Comparison of ENCODE assay signal across 11 cellular contexts in the genomic region with DNA sequence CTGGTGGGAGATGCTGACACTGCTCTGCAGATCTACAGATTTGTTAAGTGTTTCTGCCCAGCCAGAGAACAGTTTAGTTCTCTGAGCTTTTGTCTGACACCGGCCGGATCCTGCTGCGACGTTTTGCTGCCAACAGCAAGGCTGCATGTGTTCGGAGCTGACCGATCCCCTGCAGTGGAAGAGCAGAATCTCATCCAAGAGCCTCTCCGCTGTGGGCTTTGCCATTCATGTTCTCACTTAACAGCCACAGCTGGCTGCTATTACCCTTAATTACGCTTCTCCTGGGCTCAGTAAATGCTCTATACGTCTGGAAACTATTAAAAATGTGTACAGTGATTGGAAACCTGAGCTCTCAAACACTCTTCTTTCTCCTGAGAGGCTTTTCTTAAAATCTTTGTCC.
DNase-seq lines count a peak whose midpoint lies in the region; ATAC-seq, FAIRE-seq and TF ChIP-seq lines count a peak whose summit lies in the region.
"Had no signal": no experiment of that assay in that cellular context is flagged by ENCODE, and none has a peak within 500 bp of the region (broad histone marks: within the 10 kb centered on the region; RNA-seq: fewer than 3 reads in every experiment).

No MANE protein-coding gene starts in this region.

- no peak for TF ChIP-seq EP300 in HepG2 (IDR thresholded peaks at IDR 0.05; ENCODE audit: low read depth in 2 of 2, low read length in 2 of 2)
- TF ChIP-seq EP300 in HepG2 (CRISPR knock-in tag; IDR thresholded peaks at IDR 0.05; ENCODE audit: borderline replicate concordance), result no peak

- H3K79me2 ChIP-seq in smooth muscle cell (ENCODE audit: low read depth) (peaks cover 7% of the 10 kb centered on the region), HepG2 (ENCODE audit: insufficient read depth, low read length) (no peaks in the 10 kb centered on the region)

- TF ChIP-seq POLR2A in HepG2 (IDR thresholded peaks at IDR 0.05; ENCODE audit: insufficient read depth in 1 of 2, low read depth in 2 of 2, low read length in 2 of 2), result no peak

- no peak for FAIRE-seq in HepG2 (lab: Jason Lieb, UNC)

- H3K9ac ChIP-seq in smooth muscle cell (ENCODE audit: low read depth) (no peak overlapping the region), HepG2 (ENCODE audit: insufficient read depth, low read depth, low read length) (no peak overlapping the region)

- 60% methylated on average over 9 of the region's 9 CpGs for WGBS in smooth muscle cell (ENCODE audit: low lambda C conversion rate)
- WGBS in HepG2 (ENCODE audit: low lambda C conversion rate), result 98% methylated on average over 5 of the region's 9 CpGs

- H3K9me3 Mint-ChIP-seq in activated CD4-positive, alpha-beta memory T cell treated with anti-CD3 and anti-CD28 coated beads for 36 hours, result no peaks in the 10 kb centered on the region
- H3K9me3 Mint-ChIP-seq: T-cell had no signal

- no peak overlapping the region for H2AFZ ChIP-seq in smooth muscle cell (ENCODE audit: low read depth)
- H2AFZ ChIP-seq in HepG2 (ENCODE audit: low read length), result no peak overlapping the region

- no peak overlapping the region for H3K4me3 ChIP-seq in RWPE2 (ENCODE audit: severe bottlenecking)
- H3K4me3 ChIP-seq in smooth muscle cell, result no peak overlapping the region
- no peak overlapping the region for H3K4me3 ChIP-seq in HepG2 (replicated peaks in 1 of 3; ENCODE audit: insufficient read depth in 1 of 3, low read depth in 2 of 3, low read length in 3 of 3)

- H3K27me3 Mint-ChIP-seq in activated CD4-positive, alpha-beta memory T cell treated with anti-CD3 and anti-CD28 coated beads for 36 hours, result no peaks in the 10 kb centered on the region
- H3K27me3 Mint-ChIP-seq: T-cell had no signal

- TF ChIP-seq CTCF in RWPE2 (IDR thresholded peaks at IDR 0.05; ENCODE audit: poor library complexity, severe bottlenecking), result no peak
- no peak for TF ChIP-seq CTCF in smooth muscle cell (IDR thresholded peaks at IDR 0.05; ENCODE audit: borderline replicate concordance, insufficient read depth, poor library complexity, severe bottlenecking)
- TF ChIP-seq CTCF in HepG2 (CRISPR knock-in tag; IDR thresholded peaks at IDR 0.05), result no peak

- H3F3A ChIP-seq in smooth muscle cell (ENCODE audit: low read depth), result peaks cover 19% of the 10 kb centered on the region

- POLR2A ChIA-PET in activated CD4-positive, alpha-beta memory T cell treated with anti-CD3 and anti-CD28 coated beads for 36 hours (lab: Charles Lee), result no interaction called here
- POLR2A ChIA-PET in HepG2 (lab: Yijun Ruan, JAX), result interaction anchor here (1.4 kb wide), 1 partner anchor 16 kb away, joined by 4 read pairs; no protein-coding TSS in a partner anchor

- no peak overlapping the region for H3K27ac Mint-ChIP-seq in activated CD4-positive, alpha-beta memory T cell treated with anti-CD3 and anti-CD28 coated beads for 36 hours
- H3K27ac Mint-ChIP-seq: T-cell had no signal

- H3K27me3 ChIP-seq in RWPE2 (ENCODE audit: insufficient read depth, poor library complexity, severe bottlenecking) (no peaks in the 10 kb centered on the region), smooth muscle cell (ENCODE audit: low read depth) (no peaks in the 10 kb centered on the region), HepG2 (ENCODE audit: control insufficient read depth in 1 of 2, insufficient read depth in 2 of 2, low read length in 2 of 2) (no peaks in the 10 kb centered on the region)
- H3K27me3 ChIP-seq: brain microvascular endothelial cell had no signal

- H4K20me1 ChIP-seq in smooth muscle cell (ENCODE audit: low read depth), result peaks cover 57% of the 10 kb centered on the region
- no peaks in the 10 kb centered on the region for H4K20me1 ChIP-seq in HepG2 (ENCODE audit: insufficient read depth, low read length)

- no peaks in the 10 kb centered on the region for H3K4me1 Mint-ChIP-seq in activated CD4-positive, alpha-beta memory T cell treated with anti-CD3 and anti-CD28 coated beads for 36 hours (ENCODE audit: low read depth)
- H3K4me1 Mint-ChIP-seq: T-cell had no signal

- no peaks in the 10 kb centered on the region for H3K36me3 Mint-ChIP-seq in activated CD4-positive, alpha-beta memory T cell treated with anti-CD3 and anti-CD28 coated beads for 36 hours
- H3K36me3 Mint-ChIP-seq: T-cell had no signal

- DNase-seq in NCI-H146 (lab: John Stamatoyannopoulos, UW) (peak; percentile 90), RWPE2 (ENCODE audit: low spot score) (no peak), left cardiac atrium (no peak), smooth muscle cell (lab: John Stamatoyannopoulos, UW; ENCODE audit: unreplicated experiment) (no peak), HepG2 (ENCODE audit: low spot score) (no peak)
- DNase-seq in activated CD4-positive, alpha-beta memory T cell treated with anti-CD3 and anti-CD28 coated beads for 36 hours, result no peak
- DNase-seq: brain microvascular endothelial cell, retina, T-cell had no signal

- H3K36me3 ChIP-seq in RWPE2 (ENCODE audit: low read depth) (peaks cover 99% of the 10 kb centered on the region), smooth muscle cell (ENCODE audit: low read depth) (peaks cover 5% of the 10 kb centered on the region), HepG2 (replicated peaks in 1 of 2; ENCODE audit: control insufficient read depth in 1 of 2, insufficient read depth in 2 of 2, low read length in 2 of 2) (peaks cover 5 to 15% of the 10 kb centered on the region in 2 experiments)

- intact Hi-C loops in left cardiac atrium (cut with DNase I), result no loop called here
- intact Hi-C loops in activated CD4-positive, alpha-beta memory T cell treated with anti-CD3 and anti-CD28 coated beads for 36 hours (cut with micrococcal nuclease), result no loop called here
- intact Hi-C loops in HepG2 (cut with micrococcal nuclease; ENCODE audit: unreplicated experiment), result no loop called here

- H3K4me2 ChIP-seq in smooth muscle cell (no peak overlapping the region), HepG2 (ENCODE audit: low read depth, low read length) (no peak overlapping the region)

- CTCF ChIA-PET in activated CD4-positive, alpha-beta memory T cell treated with anti-CD3 and anti-CD28 coated beads for 36 hours (lab: Charles Lee), result no interaction called here
- CTCF ChIA-PET in HepG2 (lab: Yijun Ruan, JAX; ENCODE audit: low intra/inter-chr PET ratio, low total read pairs), result no interaction called here

- ATAC-seq in RWPE2 (ENCODE audit: low read depth) (no peak), left cardiac atrium (peak; percentile 15 to 45), HG02981 (IDR thresholded peaks at IDR 0.05; ENCODE audit: unreplicated experiment) (no peak), HepG2 (no peak)
- ATAC-seq: left lobe of liver, T-cell had no signal

- H3K27ac ChIP-seq in RWPE2 (ENCODE audit: poor library complexity, severe bottlenecking) (peak overlapping the region; percentile 10), smooth muscle cell (ENCODE audit: low read depth) (peak overlapping the region; percentile 62), HepG2 (ENCODE audit: extremely low read length, insufficient read depth, low read length) (no peak overlapping the region)
- H3K27ac ChIP-seq: brain microvascular endothelial cell had no signal

- H3K4me3 Mint-ChIP-seq in activated CD4-positive, alpha-beta memory T cell treated with anti-CD3 and anti-CD28 coated beads for 36 hours, result no peak overlapping the region
- H3K4me3 Mint-ChIP-seq: T-cell had no signal

- in situ Hi-C loops in HepG2 (cut with HindIII; ENCODE audit: extremely low pct_ligation_motif_present, low pct_unique_long_range_greater_than_20kb), result no loop called here

- BruUV-seq in HepG2 (replicated peaks; lab: Mats Ljungman, UMichigan), result no TSS peak

- TF ChIP-seq RAD21 in HepG2 (CRISPR knock-in tag; IDR thresholded peaks at IDR 0.05), result no peak

- no peaks in the 10 kb centered on the region for H3K4me1 ChIP-seq in RWPE2 (ENCODE audit: insufficient read depth, poor library complexity, severe bottlenecking)
- H3K4me1 ChIP-seq in smooth muscle cell (ENCODE audit: low read depth), result peaks cover 16% of the 10 kb centered on the region
- H3K4me1 ChIP-seq in HepG2 (ENCODE audit: insufficient read depth, low read length), result peaks cover 26% of the 10 kb centered on the region

- H3K9me3 ChIP-seq in RWPE2 (ENCODE audit: severe bottlenecking) (no peaks in the 10 kb centered on the region), smooth muscle cell (replicated peaks; ENCODE audit: low read depth) (no peaks in the 10 kb centered on the region), HepG2 (ENCODE audit: low read length) (no peaks in the 10 kb centered on the region)

TF ChIP-seq in HepG2, 621 proteins besides CTCF, POLR2A, EP300 and RAD21 (continues in another document):
- TF ChIP-seq SNAPC5 (CRISPR knock-in tag; IDR thresholded peaks at IDR 0.05; ENCODE audit: borderline replicate concordance) (no peak), PITX1 (CRISPR knock-in tag; IDR thresholded peaks at IDR 0.05) (no peak), ZNF782 (CRISPR knock-in tag; IDR thresholded peaks at IDR 0.05; ENCODE audit: borderline replicate concordance) (no peak), CBFB (CRISPR knock-in tag; IDR thresholded peaks at IDR 0.05) (no peak)
- TF ChIP-seq, protein P1, sequence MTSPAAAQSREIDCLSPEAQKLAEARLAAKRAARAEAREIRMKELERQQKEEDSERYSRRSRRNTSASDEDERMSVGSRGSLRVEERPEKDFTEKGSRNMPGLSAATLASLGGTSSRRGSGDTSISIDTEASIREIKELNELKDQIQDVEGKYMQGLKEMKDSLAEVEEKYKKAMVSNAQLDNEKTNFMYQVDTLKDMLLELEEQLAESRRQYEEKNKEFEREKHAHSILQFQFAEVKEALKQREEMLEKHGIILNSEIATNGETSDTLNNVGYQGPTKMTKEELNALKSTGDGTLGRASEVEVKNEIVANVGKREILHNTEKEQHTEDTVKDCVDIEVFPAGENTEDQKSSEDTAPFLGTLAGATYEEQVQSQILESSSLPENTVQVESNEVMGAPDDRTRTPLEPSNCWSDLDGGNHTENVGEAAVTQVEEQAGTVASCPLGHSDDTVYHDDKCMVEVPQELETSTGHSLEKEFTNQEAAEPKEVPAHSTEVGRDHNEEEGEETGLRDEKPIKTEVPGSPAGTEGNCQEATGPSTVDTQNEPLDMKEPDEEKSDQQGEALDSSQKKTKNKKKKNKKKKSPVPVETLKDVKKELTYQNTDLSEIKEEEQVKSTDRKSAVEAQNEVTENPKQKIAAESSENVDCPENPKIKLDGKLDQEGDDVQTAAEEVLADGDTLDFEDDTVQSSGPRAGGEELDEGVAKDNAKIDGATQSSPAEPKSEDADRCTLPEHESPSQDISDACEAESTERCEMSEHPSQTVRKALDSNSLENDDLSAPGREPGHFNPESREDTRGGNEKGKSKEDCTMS (CRISPR knock-in tag; conservative IDR thresholded peaks at IDR 0.05), result no peak

Comparison
In these comparisons a context has a peak if more than half of its experiments do, and no peak if none do; other contexts are left out.
1. ATAC-seq: peak in left cardiac atrium (2 of 2); none in RWPE2 (single experiment), HG02981 (single experiment) and HepG2 (single experiment).